27 cellular contexts compared by ENCODE assay signal in genomic region chr17:79084291-79085153, GRCh38.
"Had no signal": no experiment of that assay in that cellular context is flagged by ENCODE, and none has a peak within 500 bp of the region (broad histone marks: within the 10 kb centered on the region; RNA-seq: fewer than 3 reads in every experiment).

No MANE protein-coding gene starts in this region.

- H3K4me1 Mint-ChIP-seq: activated naive CD8-positive, alpha-beta T cell treated with anti-CD3 and anti-CD28 coated beads for 36 hours; mesothelial cell of epicardium had no signal

- H3K9ac ChIP-seq: parathyroid adenoma had no signal

- ATAC-seq: body of pancreas; effector memory CD8-positive, alpha-beta T cell; foreskin keratinocyte; heart right ventricle; naive thymus-derived CD4-positive, alpha-beta T cell; right lobe of liver; stimulated activated naive CD8-positive, alpha-beta T cell treated with anti-CD3 and anti-CD28 coated beads, Interleukin-15, Interleukin-2, amounts not matched to agents 100 U/mL and 50 U/mL, for 24 hours had no signal

- H3K9me3 Mint-ChIP-seq: activated naive CD4-positive, alpha-beta T cell treated with anti-CD3 and anti-CD28 coated beads for 36 hours; activated naive CD8-positive, alpha-beta T cell treated with anti-CD3 and anti-CD28 coated beads for 36 hours; activated T-helper 1 cell treated with anti-CD3 and anti-CD28 coated beads, Interleukin-12 subunit alpha, Interleukin-12 subunit beta, Interleukin-2, Interleukin-4 antibody, amounts not matched to agents 30 ng/mL and 10 ng/mL and 1 ng/mL, durations not matched to agents 14 hours and 24 hours and 36 hours; effector memory CD8-positive, alpha-beta T cell; mesothelial cell of epicardium; naive thymus-derived CD4-positive, alpha-beta T cell; T-helper 2 cell treated with Interferon-gamma antibody and Interleukin-4, amounts not matched to agents 5 μg/mL and 100 μg/mL, for 36 hours had no signal

- H3K27ac Mint-ChIP-seq: activated naive CD4-positive, alpha-beta T cell treated with anti-CD3 and anti-CD28 coated beads for 36 hours; activated naive CD8-positive, alpha-beta T cell treated with anti-CD3 and anti-CD28 coated beads for 36 hours; activated T-helper 1 cell treated with anti-CD3 and anti-CD28 coated beads, Interleukin-12 subunit alpha, Interleukin-12 subunit beta, Interleukin-2, Interleukin-4 antibody, amounts not matched to agents 30 ng/mL and 10 ng/mL and 1 ng/mL, durations not matched to agents 14 hours and 24 hours and 36 hours; effector memory CD8-positive, alpha-beta T cell; mesothelial cell of epicardium; naive thymus-derived CD4-positive, alpha-beta T cell; T-helper 2 cell treated with Interferon-gamma antibody and Interleukin-4, amounts not matched to agents 5 μg/mL and 100 μg/mL, for 36 hours had no signal

- H3K27ac ChIP-seq: body of pancreas, esophagus muscularis mucosa, foreskin keratinocyte, heart right ventricle, parathyroid adenoma, right lobe of liver, testis, transverse colon had no signal

- H3K27me3 Mint-ChIP-seq: activated naive CD8-positive, alpha-beta T cell treated with anti-CD3 and anti-CD28 coated beads for 36 hours; effector memory CD8-positive, alpha-beta T cell; naive thymus-derived CD4-positive, alpha-beta T cell had no signal

- H2AFZ ChIP-seq: parathyroid adenoma had no signal

- H3K4me1 ChIP-seq: adrenal gland, body of pancreas, foreskin keratinocyte, parathyroid adenoma, right lobe of liver, testis had no signal

- H3K27me3 ChIP-seq: adrenal gland, body of pancreas, esophagus muscularis mucosa, foreskin keratinocyte, heart right ventricle, right lobe of liver, testis, transverse colon had no signal

- DNase-seq: activated CD4-positive, alpha-beta T cell treated with anti-CD3 and anti-CD28 coated beads for 4 hours; activated CD4-positive, alpha-beta T cell treated with anti-CD3 and anti-CD28 coated beads, Interleukin-2, amount 50 U/mL, for 48 hours; activated CD8-positive, alpha-beta memory T cell treated with anti-CD3 and anti-CD28 coated beads for 24 hours; activated effector memory CD4-positive, alpha-beta T cell treated with anti-CD3 and anti-CD28 coated beads, Interleukin-2, amount 50 U/mL, for 16 hours; activated naive CD4-positive, alpha-beta T cell treated with anti-CD3 and anti-CD28 coated beads for 36 hours; activated naive CD8-positive, alpha-beta T cell treated with anti-CD3 and anti-CD28 coated beads for 36 hours; activated T-cell treated with anti-CD3 and anti-CD28 coated beads, Interleukin-2, amount 50 U/mL, for 1 hour; body of pancreas; cortex of kidney; effector memory CD8-positive, alpha-beta T cell; foreskin keratinocyte; naive thymus-derived CD4-positive, alpha-beta T cell; nucleus accumbens; stimulated activated CD4-positive, alpha-beta T cell treated with anti-CD3 and anti-CD28 coated beads, Interleukin-12 subunit alpha, Interleukin-12 subunit beta, amount 100 ng/mL, for 4 hours; stimulated activated CD4-positive, alpha-beta T cell treated with anti-CD3 and anti-CD28 coated beads, Interleukin-4, amount 100 ng/mL, for 1 hour; stimulated activated naive CD8-positive, alpha-beta T cell treated with anti-CD3 and anti-CD28 coated beads, Interleukin-15, Interleukin-2, amounts not matched to agents 100 U/mL and 50 U/mL, for 24 hours; T-helper 1 cell; testis; transverse colon had no signal

- H3K4me3 Mint-ChIP-seq: activated naive CD4-positive, alpha-beta T cell treated with anti-CD3 and anti-CD28 coated beads for 36 hours; activated naive CD8-positive, alpha-beta T cell treated with anti-CD3 and anti-CD28 coated beads for 36 hours; activated T-helper 1 cell treated with anti-CD3 and anti-CD28 coated beads, Interleukin-12 subunit alpha, Interleukin-12 subunit beta, Interleukin-2, Interleukin-4 antibody, amounts not matched to agents 30 ng/mL and 10 ng/mL and 1 ng/mL, durations not matched to agents 14 hours and 24 hours and 36 hours; effector memory CD8-positive, alpha-beta T cell; mesothelial cell of epicardium; naive thymus-derived CD4-positive, alpha-beta T cell; T-helper 2 cell treated with Interferon-gamma antibody and Interleukin-4, amounts not matched to agents 5 μg/mL and 100 μg/mL, for 36 hours had no signal

- H3K4me3 ChIP-seq: adrenal gland, body of pancreas, esophagus muscularis mucosa, heart right ventricle, right lobe of liver, testis, transverse colon had no signal

- H3K9me3 ChIP-seq: adrenal gland, body of pancreas, esophagus muscularis mucosa, heart right ventricle, right lobe of liver, testis, transverse colon had no signal
